In genomic region chr20:39800111-39800510, GRCh38 we compare ENCODE assay signal across 12 cellular contexts.
A peak's percentile ranks its signal among the peaks of the same experiment; 100 is the strongest.
DNase-seq lines count a peak whose midpoint lies in the region; ATAC-seq, FAIRE-seq and TF ChIP-seq lines count a peak whose summit lies in the region.
"Had no signal": no experiment of that assay in that cellular context is flagged by ENCODE, and none has a peak within 500 bp of the region (broad histone marks: within the 10 kb centered on the region; RNA-seq: fewer than 3 reads in every experiment).

No MANE protein-coding gene starts in this region.

- WGBS in gastroesophageal sphincter (ENCODE audit: low coverage in 1 of 2), 2 donors: 20 to 29% methylated on average over 2 of the region's 2 CpGs

- TF ChIP-seq POLR2A in GM12892 (IDR thresholded peaks at IDR 0.05; ENCODE audit: low read depth, low read length) (no peak), gastroesophageal sphincter (IDR thresholded peaks at IDR 0.05) (no peak)

- H3K4me1 Mint-ChIP-seq in activated CD4-positive, alpha-beta T cell treated with anti-CD3 and anti-CD28 coated beads, Interleukin-2, amount 10 ng/mL, durations not matched to agents 24 days and 14 days: no peaks in the 10 kb centered on the region

- H3K27me3 ChIP-seq in gastroesophageal sphincter: no peaks in the 10 kb centered on the region

- no peaks in the 10 kb centered on the region for H3K27me3 Mint-ChIP-seq in activated CD4-positive, alpha-beta T cell treated with anti-CD3 and anti-CD28 coated beads, Interleukin-2, amount 10 ng/mL, durations not matched to agents 24 days and 14 days

- H3K9me3 ChIP-seq in gastroesophageal sphincter (peaks cover 0 to 7% (median 0%) of the 10 kb centered on the region in 3 donors), mucosa of descending colon (no peaks in the 10 kb centered on the region)

- H3K4me1 ChIP-seq in gastroesophageal sphincter (peaks cover 0 to 17% (median 3%) of the 10 kb centered on the region in 3 donors), mucosa of descending colon (ENCODE audit: low read depth) (no peaks in the 10 kb centered on the region)

- intact Hi-C loops in mucosa of descending colon (cut with DNase I, micrococcal nuclease): no loop called here
- intact Hi-C loops in activated CD4-positive, alpha-beta T cell treated with anti-CD3 and anti-CD28 coated beads, Interleukin-2, amount 10 ng/mL, durations not matched to agents 24 days and 14 days (cut with micrococcal nuclease): no loop called here

- ATAC-seq in GM21526 (IDR thresholded peaks at IDR 0.05; ENCODE audit: low FRiP score, unreplicated experiment) (peak; percentile 92), HG03521 (IDR thresholded peaks at IDR 0.05; ENCODE audit: unreplicated experiment) (peak; percentile 73), gastroesophageal sphincter (no peak), mucosa of descending colon (no peak)

- no peaks in the 10 kb centered on the region for H3K9me3 Mint-ChIP-seq in activated CD4-positive, alpha-beta T cell treated with anti-CD3 and anti-CD28 coated beads, Interleukin-2, amount 10 ng/mL, durations not matched to agents 24 days and 14 days

- no peaks in the 10 kb centered on the region for H3K36me3 ChIP-seq in gastroesophageal sphincter
- no peaks in the 10 kb centered on the region for H3K36me3 ChIP-seq in mucosa of descending colon (ENCODE audit: low read depth)

- no peak overlapping the region for H3K4me3 Mint-ChIP-seq in activated CD4-positive, alpha-beta T cell treated with anti-CD3 and anti-CD28 coated beads, Interleukin-2, amount 10 ng/mL, durations not matched to agents 24 days and 14 days

- FAIRE-seq in GM12892 (lab: Jason Lieb, UNC): peak; percentile 46

- peak; percentile 5 for DNase-seq in GM12892 (ENCODE audit: insufficient read length)
- no peak for DNase-seq in NCI-H2081 (lab: John Stamatoyannopoulos, UW)
- DNase-seq in mucosa of descending colon: no peak
- DNase-seq in NCI-H146 (lab: John Stamatoyannopoulos, UW): no peak
- no peak for DNase-seq in activated CD4-positive, alpha-beta T cell treated with anti-CD3 and anti-CD28 coated beads, Interleukin-2, amount 10 ng/mL, durations not matched to agents 24 days and 14 days
- DNase-seq: activated CD4-positive, alpha-beta T cell treated with anti-CD3 and anti-CD28 coated beads for 4 hours; caudate nucleus; NCI-H526; stimulated activated CD4-positive, alpha-beta T cell treated with anti-CD3 and anti-CD28 coated beads, Interleukin-2, amount 100 ng/mL, for 24 hours had no signal

- no peak for TF ChIP-seq EP300 in gastroesophageal sphincter (IDR thresholded peaks at IDR 0.05)

- H3K4me3 ChIP-seq in gastroesophageal sphincter (no peak overlapping the region), mucosa of descending colon (no peak overlapping the region)

- no peak overlapping the region for H3K27ac Mint-ChIP-seq in activated CD4-positive, alpha-beta T cell treated with anti-CD3 and anti-CD28 coated beads, Interleukin-2, amount 10 ng/mL, durations not matched to agents 24 days and 14 days

- H3K27ac ChIP-seq in gastroesophageal sphincter: peak overlapping the region in 3 of 4 donors; percentile 18 to 35 (median 32)

- no peak for TF ChIP-seq CTCF in gastroesophageal sphincter (IDR thresholded peaks at IDR 0.05)
- no peak for TF ChIP-seq CTCF in mucosa of descending colon (IDR thresholded peaks at IDR 0.05)

- no peaks in the 10 kb centered on the region for H3K36me3 Mint-ChIP-seq in activated CD4-positive, alpha-beta T cell treated with anti-CD3 and anti-CD28 coated beads, Interleukin-2, amount 10 ng/mL, durations not matched to agents 24 days and 14 days (ENCODE audit: low read depth)

Comparison
In these comparisons a context has a peak if more than half of its experiments do, and no peak if none do; other contexts are left out.
1. ATAC-seq: peak in GM21526 (single experiment) and HG03521 (single experiment); none in gastroesophageal sphincter (single experiment) and mucosa of descending colon (single experiment).